8 cellular contexts compared by ENCODE assay signal in the genomic region with DNA sequence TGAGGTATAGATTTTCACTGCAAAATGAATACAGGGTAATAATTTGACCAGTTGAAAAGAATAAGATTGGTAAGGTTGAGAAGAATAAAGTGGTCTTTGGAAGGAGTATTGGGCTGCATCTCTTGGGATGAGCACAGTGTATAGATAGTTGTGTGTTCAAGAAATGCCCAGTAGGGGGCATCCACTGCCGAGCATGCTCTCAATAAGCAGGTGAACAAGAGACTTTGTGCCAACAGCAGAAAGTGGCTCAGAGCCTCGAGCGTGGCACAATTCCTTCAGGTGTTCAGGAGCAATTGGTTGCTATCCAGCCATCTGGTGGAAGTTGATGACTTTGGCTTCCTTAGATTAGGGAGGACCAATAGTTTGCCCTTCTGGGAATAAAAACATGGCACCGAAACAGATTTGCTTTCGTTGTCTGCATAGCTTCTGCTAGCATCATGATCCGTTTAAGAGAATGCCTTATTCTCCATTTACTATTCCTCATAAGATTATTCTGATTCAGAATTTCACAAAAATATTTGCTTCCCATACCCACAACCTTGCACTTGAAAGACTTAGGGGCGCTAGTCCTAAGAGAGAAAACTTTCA.
DNase-seq lines count a peak whose midpoint lies in the region; ATAC-seq and TF ChIP-seq lines count a peak whose summit lies in the region.

No MANE protein-coding gene starts in this region.

- H3K4me3 ChIP-seq in psoas muscle, result no peak overlapping the region

- H3K9me3 ChIP-seq in psoas muscle, result no peaks in the 10 kb centered on the region

- no peak overlapping the region for H3K27ac ChIP-seq in psoas muscle

- 71 to 72% (median 72%) methylated on average over 7 of the region's 7 CpGs for WGBS in psoas muscle, 3 donors

- TF ChIP-seq CTCF in psoas muscle (IDR thresholded peaks at IDR 0.05), result no peak

- no peaks in the 10 kb centered on the region for H3K4me1 ChIP-seq in psoas muscle

- DNase-seq in DMS 273 treated with DMSO at 0.1 percent for 48 hours (lab: John Stamatoyannopoulos, UW) (peak; percentile 0), NCI-H69 (lab: John Stamatoyannopoulos, UW) (peak; percentile 68), dermis blood vessel endothelial cell (peak; percentile 63), renal cortical epithelial cell (ENCODE audit: low read depth) (peak; percentile 40), psoas muscle (no peak), middle frontal gyrus (ENCODE audit: extremely low spot score, low spot score) (no peak)

- H3K27me3 ChIP-seq in psoas muscle (ENCODE audit: insufficient read depth in 3 of 3, low read length in 2 of 3), result no peaks in the 10 kb centered on the region

- ATAC-seq in GM18520 (IDR thresholded peaks at IDR 0.05; ENCODE audit: unreplicated experiment) (peak; percentile 84), HG02938 (IDR thresholded peaks at IDR 0.05; ENCODE audit: unreplicated experiment) (peak; percentile 77), psoas muscle (no peak)

- H3K36me3 ChIP-seq in psoas muscle (ENCODE audit: insufficient read depth in 1 of 2, low read depth in 1 of 2), result no peaks in the 10 kb centered on the region

- intact Hi-C loops in psoas muscle (cut with DNase I), result no loop called here

Comparison
In these comparisons a context has a peak if more than half of its experiments do, and no peak if none do; other contexts are left out.
1. DNase-seq: peak in DMS 273 treated with DMSO at 0.1 percent for 48 hours (single experiment), NCI-H69 (single experiment), dermis blood vessel endothelial cell (single experiment) and renal cortical epithelial cell (single experiment); none in psoas muscle (0 of 2) and middle frontal gyrus (single experiment).
2. ATAC-seq: peak in GM18520 (single experiment) and HG02938 (single experiment); none in psoas muscle (0 of 4).